ENCODE assay signal across 17 cellular contexts in genomic region chr2:102002229-102002628, GRCh38. TPM values are rescaled to one million over a fixed set of nuclear protein-coding genes. Genes with fewer than 3 reads are reported as not detected.
DNase-seq lines count a peak whose midpoint lies in the region; ATAC-seq and TF ChIP-seq lines count a peak whose summit lies in the region.
"Had no signal": no experiment of that assay in that cellular context is flagged by ENCODE, and none has a peak within 500 bp of the region (broad histone marks: within the 10 kb centered on the region; RNA-seq: fewer than 3 reads in every experiment).

No MANE protein-coding gene starts in this region.

- no peaks in the 10 kb centered on the region for H3K36me3 Mint-ChIP-seq in CD4-positive, CD25-positive, alpha-beta regulatory T cell

- CTCF ChIA-PET in PC-3 (lab: Charles Lee): no interaction called here

- H4K20me1 ChIP-seq in PC-3 (ENCODE audit: low read length): no peaks in the 10 kb centered on the region

- no peak overlapping the region for H3K27ac Mint-ChIP-seq in CD4-positive, CD25-positive, alpha-beta regulatory T cell
- H3K27ac Mint-ChIP-seq: CD14-positive monocyte, HFFc6 had no signal

- no peaks in the 10 kb centered on the region for H3K79me2 ChIP-seq in PC-3 (ENCODE audit: low read length)

- DNase-seq in activated CD4-positive, CD25-positive, alpha-beta regulatory T cell treated with anti-CD3 and anti-CD28 coated beads, Interleukin-2, amount 50 U/mL, for 72 hours: no peak
- DNase-seq in CD4-positive, CD25-positive, alpha-beta regulatory T cell: no peak
- DNase-seq in PC-3 (no peak), foreskin keratinocyte (no peak), NCI-H128 (lab: John Stamatoyannopoulos, UW; ENCODE audit: unreplicated experiment) (no peak)
- no peak for DNase-seq in central memory CD4-positive, alpha-beta T cell
- DNase-seq: Calu3, DMS 273 treated with DMSO at 0.1 percent for 48 hours, HCEC 1CT, HFFc6 had no signal

- intact Hi-C loops in PC-3 (cut with micrococcal nuclease): no loop called here

- no peaks in the 10 kb centered on the region for H3K9me3 Mint-ChIP-seq in CD4-positive, CD25-positive, alpha-beta regulatory T cell
- H3K9me3 Mint-ChIP-seq: CD14-positive monocyte, HFFc6 had no signal

- H3K4me3 Mint-ChIP-seq in CD4-positive, CD25-positive, alpha-beta regulatory T cell: no peak overlapping the region
- H3K4me3 Mint-ChIP-seq: CD14-positive monocyte, HFFc6 had no signal

- H3K9me2 ChIP-seq in PC-3 (replicated peaks; ENCODE audit: low read length): no peaks in the 10 kb centered on the region

- H3K9me3 ChIP-seq in CD4-positive, CD25-positive, alpha-beta regulatory T cell (ENCODE audit: control insufficient read depth in 2 of 2, low read length in 2 of 2): no peaks in the 10 kb centered on the region
- no peaks in the 10 kb centered on the region for H3K9me3 ChIP-seq in PC-3 (ENCODE audit: low read length)

- no peak for TF ChIP-seq CTCF in PC-3 (conservative IDR thresholded peaks at IDR 0.05; ENCODE audit: low read depth, low read length)
- no peak for TF ChIP-seq CTCF in foreskin keratinocyte (conservative IDR thresholded peaks at IDR 0.05)

- peak; percentile 15 to 19 for ATAC-seq in activated CD4-positive, CD25-positive, alpha-beta regulatory T cell treated with anti-CD3 and anti-CD28 coated beads, Interleukin-2, amount 50 U/mL, for 24 hours
- ATAC-seq in CD4-positive, CD25-positive, alpha-beta regulatory T cell (ENCODE audit: low read depth in 2 of 2): peak; percentile 24 to 30
- no peak for ATAC-seq in PC-3
- peak; percentile 6 for ATAC-seq in foreskin keratinocyte
- ATAC-seq in GM18505 (IDR thresholded peaks at IDR 0.05; ENCODE audit: unreplicated experiment): no peak

- TF ChIP-seq POLR2A in GM18505 (IDR thresholded peaks at IDR 0.05; ENCODE audit: borderline replicate concordance, extremely low read depth, insufficient read depth, insufficient read length): no peak

- H3K36me3 ChIP-seq in CD4-positive, CD25-positive, alpha-beta regulatory T cell (ENCODE audit: control insufficient read depth, insufficient read depth, low read length): no peaks in the 10 kb centered on the region
- H3K36me3 ChIP-seq in PC-3 (ENCODE audit: low read depth, low read length): no peaks in the 10 kb centered on the region

- no peak overlapping the region for H3K27ac ChIP-seq in CD4-positive, CD25-positive, alpha-beta regulatory T cell (ENCODE audit: insufficient read depth, low read length, poor library complexity, severe bottlenecking)
- H3K27ac ChIP-seq in PC-3 (ENCODE audit: low read length): peak overlapping the region; percentile 92
- peak overlapping the region; percentile 97 for H3K27ac ChIP-seq in foreskin keratinocyte
- H3K27ac ChIP-seq: 22Rv1 had no signal

- POLR2A ChIA-PET in PC-3 (lab: Charles Lee; ENCODE audit: unreplicated experiment): interaction anchor here (0.7 kb wide), 1 partner anchor 186 kb away, joined by 4 read pairs; no protein-coding TSS in a partner anchor

- H3K27me3 ChIP-seq in CD4-positive, CD25-positive, alpha-beta regulatory T cell (ENCODE audit: control insufficient read depth, insufficient read depth, low read length): no peaks in the 10 kb centered on the region
- H3K27me3 ChIP-seq in PC-3 (ENCODE audit: low read length): no peaks in the 10 kb centered on the region
- H3K27me3 ChIP-seq in foreskin keratinocyte: no peaks in the 10 kb centered on the region

- no peaks in the 10 kb centered on the region for H3F3A ChIP-seq in PC-3 (ENCODE audit: low read length, unreplicated experiment)

- no TSS peak for BruUV-seq in PC-3 (replicated peaks; lab: Mats Ljungman, UMichigan)

- H3K4me2 ChIP-seq in PC-3 (ENCODE audit: low read length): 0 out of 2 replicates have a peak overlapping the region, but pooled peaks have one; percentile 44

- H3K4me1 Mint-ChIP-seq in CD4-positive, CD25-positive, alpha-beta regulatory T cell: peaks cover 12 to 36% (median 24%) of the 10 kb centered on the region in 4 donors

- H3K4me1 ChIP-seq in CD4-positive, CD25-positive, alpha-beta regulatory T cell (ENCODE audit: control insufficient read depth, insufficient read depth, low read length, poor library complexity, severe bottlenecking): peaks cover 37% of the 10 kb centered on the region
- H3K4me1 ChIP-seq in PC-3 (ENCODE audit: insufficient read depth, low read length) (peaks cover 41% of the 10 kb centered on the region), foreskin keratinocyte (peaks cover 34% of the 10 kb centered on the region)

- 0 out of 2 replicates have a peak overlapping the region, but pooled peaks have one; percentile 23 for H3K9ac ChIP-seq in PC-3 (ENCODE audit: low read length)

- H3K27me3 Mint-ChIP-seq in CD4-positive, CD25-positive, alpha-beta regulatory T cell: no peaks in the 10 kb centered on the region

- no peak overlapping the region for H2AFZ ChIP-seq in PC-3 (ENCODE audit: low read length)

- H3K4me3 ChIP-seq in CD4-positive, CD25-positive, alpha-beta regulatory T cell (ENCODE audit: low read depth, low read length): peak overlapping the region; percentile 64
- no peak overlapping the region for H3K4me3 ChIP-seq in PC-3 (ENCODE audit: low read length)

RNA-seq across cellular contexts. Expression of gene IL1R2, which starts 10.5 kb away (rescaled TPM):
- total RNA-seq in CD4-positive, CD25-positive, alpha-beta regulatory T cell: 1.8 TPM
- polyA plus RNA-seq in CD4-positive, CD25-positive, alpha-beta regulatory T cell: 1 to 10 TPM; 1.5 to 6.0 (median 4.5) TPM
- total RNA-seq in PC-3 (2014; rRNA removed) (5.6 and 6.0 TPM in 2 replicates), foreskin keratinocyte (37.9 and 40.7 TPM in 2 replicates)
- 36.6 and 44.6 TPM in 2 replicates for polyA plus RNA-seq in foreskin keratinocyte
- total RNA-seq: A673, Calu3, Daoy had no signal
- polyA plus RNA-seq: BJ had no signal

Comparison
In these comparisons a context has a peak if more than half of its experiments do, and no peak if none do; other contexts are left out.
1. ATAC-seq: peak in activated CD4-positive, CD25-positive, alpha-beta regulatory T cell treated with anti-CD3 and anti-CD28 coated beads, Interleukin-2, amount 50 U/mL, for 24 hours (2 of 2), CD4-positive, CD25-positive, alpha-beta regulatory T cell (2 of 2) and foreskin keratinocyte (single experiment); none in PC-3 (single experiment) and GM18505 (single experiment).